ENCODE assay signal across 14 cellular contexts in genomic region chr3:193944161-193944884, GRCh38.
"Had no signal": no experiment of that assay in that cellular context is flagged by ENCODE, and none has a peak within 500 bp of the region (broad histone marks: within the 10 kb centered on the region; RNA-seq: fewer than 3 reads in every experiment).

No MANE protein-coding gene starts in this region.

- H3K4me1 Mint-ChIP-seq: activated naive CD8-positive, alpha-beta T cell treated with anti-CD3 and anti-CD28 coated beads, Interleukin-2, amount 10 ng/mL, durations not matched to agents 7 days and 5 days had no signal

- H3K36me3 Mint-ChIP-seq: activated naive CD8-positive, alpha-beta T cell treated with anti-CD3 and anti-CD28 coated beads, Interleukin-2, amount 10 ng/mL, durations not matched to agents 7 days and 5 days; natural killer cell treated with Interleukin-12 subunit alpha and Interleukin-12 subunit beta and Interleukin-15 and Interleukin-18, amount 100 ng/mL, for 72 hours; type B pancreatic cell had no signal

- H3K27me3 ChIP-seq: breast epithelium, hepatocyte had no signal

- H3K4me3 Mint-ChIP-seq: activated naive CD8-positive, alpha-beta T cell treated with anti-CD3 and anti-CD28 coated beads, Interleukin-2, amount 10 ng/mL, durations not matched to agents 7 days and 5 days; natural killer cell treated with Interleukin-12 subunit alpha and Interleukin-12 subunit beta and Interleukin-15 and Interleukin-18, amount 100 ng/mL, for 72 hours; stimulated activated naive CD8-positive, alpha-beta T cell treated with anti-CD3 and anti-CD28 coated beads, Interleukin-15, Interleukin-2, amounts not matched to agents 100 ng/mL and 50 ng/mL, for 24 hours; type B pancreatic cell had no signal

- H3K27ac Mint-ChIP-seq: activated naive CD8-positive, alpha-beta T cell treated with anti-CD3 and anti-CD28 coated beads, Interleukin-2, amount 10 ng/mL, durations not matched to agents 7 days and 5 days; natural killer cell treated with Interleukin-12 subunit alpha and Interleukin-12 subunit beta and Interleukin-15 and Interleukin-18, amount 100 ng/mL, for 72 hours; stimulated activated naive CD8-positive, alpha-beta T cell treated with anti-CD3 and anti-CD28 coated beads, Interleukin-15, Interleukin-2, amounts not matched to agents 100 ng/mL and 50 ng/mL, for 24 hours; type B pancreatic cell had no signal

- H3K36me3 ChIP-seq: breast epithelium, spleen had no signal

- DNase-seq: activated CD4-positive, alpha-beta T cell treated with anti-CD3 and anti-CD28 coated beads, Interleukin-2, amount 50 U/mL, for 1 hour; activated naive CD4-positive, alpha-beta T cell; activated naive CD8-positive, alpha-beta T cell treated with anti-CD3 and anti-CD28 coated beads, Interleukin-2, amount 10 ng/mL, durations not matched to agents 7 days and 5 days; activated T-cell treated with anti-CD3 and anti-CD28 coated beads for 4 hours; anterior cingulate cortex; psoas muscle; spleen; SW 1271 had no signal

- H2AFZ ChIP-seq: hepatocyte had no signal

- H3K4me1 ChIP-seq: breast epithelium, psoas muscle, spleen had no signal

- H3K4me3 ChIP-seq: breast epithelium, hepatocyte, psoas muscle, spleen had no signal

- ATAC-seq: activated CD4-positive, CD25-positive, alpha-beta regulatory T cell treated with anti-CD3 and anti-CD28 coated beads, Interleukin-2, amount 50 U/mL, for 24 hours; natural killer cell treated with Interleukin-12 subunit alpha and Interleukin-12 subunit beta and Interleukin-15 and Interleukin-18, amount 100 ng/mL, for 72 hours; psoas muscle had no signal

- H3K27ac ChIP-seq: breast epithelium, hepatocyte, psoas muscle, spleen had no signal

- H3K79me2 ChIP-seq: hepatocyte had no signal

- H3K4me2 ChIP-seq: hepatocyte had no signal

- H3K9me3 ChIP-seq: breast epithelium, psoas muscle, spleen had no signal

- H3K9me3 Mint-ChIP-seq: activated naive CD8-positive, alpha-beta T cell treated with anti-CD3 and anti-CD28 coated beads, Interleukin-2, amount 10 ng/mL, durations not matched to agents 7 days and 5 days; natural killer cell treated with Interleukin-12 subunit alpha and Interleukin-12 subunit beta and Interleukin-15 and Interleukin-18, amount 100 ng/mL, for 72 hours; stimulated activated naive CD8-positive, alpha-beta T cell treated with anti-CD3 and anti-CD28 coated beads, Interleukin-15, Interleukin-2, amounts not matched to agents 100 ng/mL and 50 ng/mL, for 24 hours; type B pancreatic cell had no signal
